Comparison of ENCODE assay signal across 2 cellular contexts in genomic region chr1:43134068-43134467, GRCh38.
TF ChIP-seq lines count a peak whose summit lies in the region.

No MANE protein-coding gene starts in this region.

TF ChIP-seq in A549, 52 proteins besides CTCF, POLR2A, EP300 and RAD21:
- TF ChIP-seq PBX3 (IDR thresholded peaks at IDR 0.05) (no peak), MAFK (IDR thresholded peaks at IDR 0.05; ENCODE audit: partially characterized antibody) (peak; percentile 29)

TF ChIP-seq in H1, 55 proteins besides CTCF, POLR2A, EP300 and RAD21:
- TF ChIP-seq TEAD4 (IDR thresholded peaks at IDR 0.05; ENCODE audit: low read depth, low read length) (0 out of 2 replicates have a peak, but pooled peaks have one; percentile 66), SIX5 (IDR thresholded peaks at IDR 0.05; ENCODE audit: low read depth, low read length) (no peak), USF2 (IDR thresholded peaks at IDR 0.05; ENCODE audit: low read length) (no peak), SP1 (IDR thresholded peaks at IDR 0.05; ENCODE audit: low read depth, low read length) (no peak), TCF12 (IDR thresholded peaks at IDR 0.05; ENCODE audit: low read depth, low read length) (no peak), MAFK (IDR thresholded peaks at IDR 0.05; ENCODE audit: low read depth, low read length) (0 out of 2 replicates have a peak, but pooled peaks have one; percentile 15), POLR2AphosphoS5 (IDR thresholded peaks at IDR 0.05; ENCODE audit: low read depth, low read length) (no peak), BACH1 (IDR thresholded peaks at IDR 0.05; ENCODE audit: low read length) (0 out of 2 replicates have a peak, but pooled peaks have one; percentile 12), SIRT6 (IDR thresholded peaks at IDR 0.05; ENCODE audit: low read length) (no peak), CHD2 (IDR thresholded peaks at IDR 0.05; ENCODE audit: low read length) (no peak), CHD7 (IDR thresholded peaks at IDR 0.05; ENCODE audit: insufficient replicate concordance, low read length) (no peak)
